In genomic region chr11:34613462-34614183, GRCh38 we compare ENCODE assay signal across 11 cellular contexts. TPM values are rescaled to one million over a fixed set of nuclear protein-coding genes. Genes with fewer than 3 reads are reported as not detected.
A peak's percentile ranks its signal among the peaks of the same experiment; 100 is the strongest.
DNase-seq lines count a peak whose midpoint lies in the region; ATAC-seq and TF ChIP-seq lines count a peak whose summit lies in the region.
"Had no signal": no experiment of that assay in that cellular context is flagged by ENCODE, and none has a peak within 500 bp of the region (broad histone marks: within the 10 kb centered on the region; RNA-seq: fewer than 3 reads in every experiment).

No MANE protein-coding gene starts in this region.

- TF ChIP-seq EP300 in transverse colon (IDR thresholded peaks at IDR 0.05; ENCODE audit: low read depth) = no peak

- DNase-seq in activated T-cell treated with anti-CD3 and anti-CD28 coated beads, Interleukin-2, amount 50 U/mL, for 72 hours = no peak
- no peak for DNase-seq in activated T-cell treated with anti-CD3 and anti-CD28 coated beads for 4 hours
- DNase-seq in G401 (ENCODE audit: low spot score) = no peak
- DNase-seq in adrenal gland = no peak
- DNase-seq in transverse colon = no peak
- DNase-seq: GM23248, NCI-H1105 treated with DMSO at 0.1 percent for 48 hours, occipital lobe had no signal

- in situ Hi-C loops in G401 (cut with HindIII; ENCODE audit: low sequenced_read_pairs) = no loop called here
- in situ Hi-C loops in transverse colon (cut with MboI; ENCODE audit: low pct_ligation_motif_present in 1 of 4, low pct_unique_long_range_greater_than_20kb in 1 of 4, low sequenced_read_pairs in 3 of 4) = no loop called here

- peak overlapping the region in 1 of 2 donors; percentile 64 for H3K4me3 Mint-ChIP-seq in activated T-cell treated with anti-CD3 and anti-CD28 coated beads, Interleukin-2, amount 50 U/mL, for 72 hours
- peak overlapping the region; percentile 9 for H3K4me3 Mint-ChIP-seq in stimulated activated memory B cell treated with anti-CD40 and anti-IgM and Interleukin-4, amounts not matched to agents 10 μg/mL and 1 μg/mL and 100 μg/mL, for 72 hours

- H3K9me3 ChIP-seq in adrenal gland (replicated peaks in 1 of 3) (no peaks in the 10 kb centered on the region), transverse colon (no peaks in the 10 kb centered on the region)

- no peaks in the 10 kb centered on the region for H3K36me3 ChIP-seq in adrenal gland (replicated peaks in 1 of 2)
- no peaks in the 10 kb centered on the region for H3K36me3 ChIP-seq in transverse colon

- H3K4me1 ChIP-seq in adrenal gland (replicated peaks in 1 of 2) (peaks cover 5 to 19% of the 10 kb centered on the region in 2 donors), transverse colon (peaks cover 0 to 4% (median 0%) of the 10 kb centered on the region in 4 donors)

- peaks cover 26% of the 10 kb centered on the region for H3K4me1 Mint-ChIP-seq in activated T-cell treated with anti-CD3 and anti-CD28 coated beads, Interleukin-2, amount 50 U/mL, for 72 hours (ENCODE audit: low read depth)
- H3K4me1 Mint-ChIP-seq in stimulated activated memory B cell treated with anti-CD40 and anti-IgM and Interleukin-4, amounts not matched to agents 10 μg/mL and 1 μg/mL and 100 μg/mL, for 72 hours = peaks cover 39% of the 10 kb centered on the region

- intact Hi-C loops in adrenal gland (cut with DNase I) = no loop called here
- intact Hi-C loops in transverse colon (cut with DNase I; ENCODE audit: low total_unique reads) = no loop called here

- H3K27me3 Mint-ChIP-seq in activated T-cell treated with anti-CD3 and anti-CD28 coated beads, Interleukin-2, amount 50 U/mL, for 72 hours (ENCODE audit: low read depth) = peaks cover 52% of the 10 kb centered on the region
- H3K27me3 Mint-ChIP-seq in stimulated activated memory B cell treated with anti-CD40 and anti-IgM and Interleukin-4, amounts not matched to agents 10 μg/mL and 1 μg/mL and 100 μg/mL, for 72 hours = no peaks in the 10 kb centered on the region

- H3K36me3 Mint-ChIP-seq in activated T-cell treated with anti-CD3 and anti-CD28 coated beads, Interleukin-2, amount 50 U/mL, for 72 hours (ENCODE audit: insufficient read depth in 2 of 2) = no peaks in the 10 kb centered on the region
- H3K36me3 Mint-ChIP-seq in stimulated activated memory B cell treated with anti-CD40 and anti-IgM and Interleukin-4, amounts not matched to agents 10 μg/mL and 1 μg/mL and 100 μg/mL, for 72 hours = no peaks in the 10 kb centered on the region

- no peak for TF ChIP-seq POLR2A in adrenal gland (IDR thresholded peaks at IDR 0.05)
- no peak for TF ChIP-seq POLR2A in transverse colon (IDR thresholded peaks at IDR 0.05)

- peak; percentile 31 to 58 for ATAC-seq in activated T-cell treated with anti-CD3 and anti-CD28 coated beads, Interleukin-2, amount 50 U/mL, for 72 hours (replicated peaks in 1 of 2)
- ATAC-seq in GM21737 (IDR thresholded peaks at IDR 0.05; ENCODE audit: unreplicated experiment) (peak; percentile 75), HG03575 (IDR thresholded peaks at IDR 0.05; ENCODE audit: extremely low read depth, insufficient number of reproducible peaks, low FRiP score, unreplicated experiment) (peak; percentile 73)
- ATAC-seq in stimulated activated memory B cell treated with anti-CD40 and anti-IgM and Interleukin-4, amounts not matched to agents 10 μg/mL and 1 μg/mL and 100 μg/mL, for 72 hours = peak; percentile 90

- H3K9me3 Mint-ChIP-seq in activated T-cell treated with anti-CD3 and anti-CD28 coated beads, Interleukin-2, amount 50 U/mL, for 72 hours = no peaks in the 10 kb centered on the region
- no peaks in the 10 kb centered on the region for H3K9me3 Mint-ChIP-seq in stimulated activated memory B cell treated with anti-CD40 and anti-IgM and Interleukin-4, amounts not matched to agents 10 μg/mL and 1 μg/mL and 100 μg/mL, for 72 hours

- H3K27me3 ChIP-seq in adrenal gland = no peaks in the 10 kb centered on the region
- no peaks in the 10 kb centered on the region for H3K27me3 ChIP-seq in transverse colon

- TF ChIP-seq CTCF in adrenal gland (IDR thresholded peaks at IDR 0.05) (no peak), transverse colon (IDR thresholded peaks at IDR 0.05) (no peak)

- WGBS in adrenal gland, 4 donors = 62 to 82% (median 72%) methylated on average over 2 of the region's 2 CpGs
- WGBS in transverse colon (ENCODE audit: low coverage in 1 of 2), 2 donors = 39 to 54% methylated on average over 2 of the region's 2 CpGs

- H3K27ac Mint-ChIP-seq in activated T-cell treated with anti-CD3 and anti-CD28 coated beads, Interleukin-2, amount 50 U/mL, for 72 hours = no peak overlapping the region
- H3K27ac Mint-ChIP-seq in stimulated activated memory B cell treated with anti-CD40 and anti-IgM and Interleukin-4, amounts not matched to agents 10 μg/mL and 1 μg/mL and 100 μg/mL, for 72 hours = peak overlapping the region; percentile 80

- H3K4me3 ChIP-seq in adrenal gland (no peak overlapping the region), transverse colon (no peak overlapping the region)
- H3K4me3 ChIP-seq: GM23248 had no signal

- H3K27ac ChIP-seq in adrenal gland (no peak overlapping the region), transverse colon (no peak overlapping the region)
- H3K27ac ChIP-seq: GM23248 had no signal

RNA-seq across cellular contexts. Expression of gene EHF, which starts 7.3 kb away (rescaled TPM):
- not detected for total RNA-seq in activated T-cell treated with anti-CD3 and anti-CD28 coated beads, Interleukin-2, amount 50 U/mL, for 72 hours
- total RNA-seq in G401 (2014; rRNA removed; shearing (Covaris generic)) = not detected in 2 replicates
- total RNA-seq in adrenal gland = 1 to 10 TPM in 5 of 8 donors, under 1 TPM in 3; 0.43 to 6.8 (median 1.3) TPM
- under 1 TPM; 0.38 to 0.64 (median 0.40) TPM for polyA plus RNA-seq in adrenal gland
- 100 to 1,000 TPM; 206 to 406 (median 262) TPM for total RNA-seq in transverse colon
- total RNA-seq: GM23248 had no signal
- polyA plus RNA-seq: GM23248 had no signal

Comparison
In these comparisons a context has a peak if more than half of its experiments do, and no peak if none do; other contexts are left out.
1. RNA of gene EHF, which starts 7.3 kb away (total RNA-seq): 206 to 406 TPM in transverse colon; 0.43 to 6.8 TPM in adrenal gland, not detected in activated T-cell treated with anti-CD3 and anti-CD28 coated beads, Interleukin-2, amount 50 U/mL, for 72 hours and not detected in G401; every median in the first group is over 10 times any median in the second.
2. Peak in every context shown above with its lines, with median percentiles within 50 percentile points of each other: ATAC-seq.